Comparison of ENCODE assay signal across 10 cellular contexts in the genomic region with DNA sequence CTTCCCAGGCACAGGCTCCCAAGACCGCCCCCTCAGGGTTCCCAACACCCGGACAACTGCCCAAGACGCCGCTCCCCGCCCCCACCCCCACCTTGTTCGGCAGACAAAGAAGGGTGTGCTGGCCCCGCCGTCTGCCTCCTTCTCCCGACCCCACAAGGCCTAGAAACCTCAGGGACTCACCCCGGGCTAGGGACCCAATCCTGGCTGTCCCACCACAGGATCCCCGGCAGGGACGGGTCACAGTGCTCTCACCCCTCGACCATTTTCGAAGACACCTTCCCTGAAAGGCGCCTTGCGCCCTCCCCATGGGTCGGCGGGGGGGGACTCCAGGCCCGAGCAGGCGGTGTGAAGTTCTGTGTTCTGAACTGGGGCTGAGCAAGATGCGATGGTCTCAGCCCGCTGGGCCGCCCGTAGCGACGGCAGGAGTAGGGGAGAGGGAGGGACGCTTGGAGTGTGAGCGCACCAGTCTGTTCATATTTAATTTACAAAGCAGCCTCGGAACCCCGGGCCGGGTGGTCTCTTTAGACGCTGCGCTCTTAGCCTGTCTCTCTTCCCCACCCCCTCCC. TPM values are rescaled to one million over a fixed set of nuclear protein-coding genes. Genes with fewer than 3 reads are reported as not detected.
DNase-seq lines count a peak whose midpoint lies in the region; ATAC-seq and TF ChIP-seq lines count a peak whose summit lies in the region.
"Had no signal": no experiment of that assay in that cellular context is flagged by ENCODE, and none has a peak within 500 bp of the region (broad histone marks: within the 10 kb centered on the region; RNA-seq: fewer than 3 reads in every experiment).

No MANE protein-coding gene starts in this region.

- 13 to 16% methylated on average over 17 to 19 of the region's 33 CpGs for WGBS in thyroid gland, 2 donors

- no peak for TF ChIP-seq CTCF in chondrocyte (IDR thresholded peaks at IDR 0.05)
- no peak for TF ChIP-seq CTCF in neural crest cell (conservative IDR thresholded peaks at IDR 0.05)
- TF ChIP-seq CTCF in thyroid gland (IDR thresholded peaks at IDR 0.05) = no peak

- H3K36me3 ChIP-seq in HUES6 (ENCODE audit: control insufficient read depth, insufficient read depth, low read length) (no peaks in the 10 kb centered on the region), thyroid gland (no peaks in the 10 kb centered on the region)
- H3K36me3 ChIP-seq: left lung had no signal

- H3K9me3 ChIP-seq in HUES6 (ENCODE audit: control insufficient read depth, insufficient read depth, low read depth, low read length) (peaks cover 6% of the 10 kb centered on the region; the same call in 1 of the 2 replicates), thyroid gland (no peaks in the 10 kb centered on the region)
- H3K9me3 ChIP-seq: left lung had no signal

- H3K36me3 Mint-ChIP-seq in chondrocyte (ENCODE audit: low read depth) (peaks cover 2% of the 10 kb centered on the region), neural crest cell (ENCODE audit: low read depth) (peaks cover 5% of the 10 kb centered on the region)
- no peaks in the 10 kb centered on the region for H3K36me3 Mint-ChIP-seq in activated T-helper 2 cell treated with anti-CD3 and anti-CD28 coated beads, Interferon-gamma antibody, Interleukin-2, Interleukin-4, amounts not matched to agents 10 μg/mL and 5 μg/mL and 100 μg/mL, durations not matched to agents 14 hours and 24 hours and 36 hours (ENCODE audit: low read depth)

- TF ChIP-seq POLR2A in thyroid gland (IDR thresholded peaks at IDR 0.05) = no peak

- H3K4me1 Mint-ChIP-seq in chondrocyte (ENCODE audit: low read depth) (peaks cover 32% of the 10 kb centered on the region), neural crest cell (peaks cover 38% of the 10 kb centered on the region)
- H3K4me1 Mint-ChIP-seq in activated T-helper 2 cell treated with anti-CD3 and anti-CD28 coated beads, Interferon-gamma antibody, Interleukin-2, Interleukin-4, amounts not matched to agents 10 μg/mL and 5 μg/mL and 100 μg/mL, durations not matched to agents 14 hours and 24 hours and 36 hours (ENCODE audit: low read depth) = peaks cover 5% of the 10 kb centered on the region

- peaks cover 37% of the 10 kb centered on the region for H3K27me3 Mint-ChIP-seq in chondrocyte (ENCODE audit: low read depth)
- peaks cover 82% of the 10 kb centered on the region for H3K27me3 Mint-ChIP-seq in neural crest cell (ENCODE audit: low read depth)
- H3K27me3 Mint-ChIP-seq in activated T-helper 2 cell treated with anti-CD3 and anti-CD28 coated beads, Interferon-gamma antibody, Interleukin-2, Interleukin-4, amounts not matched to agents 10 μg/mL and 5 μg/mL and 100 μg/mL, durations not matched to agents 14 hours and 24 hours and 36 hours (ENCODE audit: low read depth) = peaks cover 71% of the 10 kb centered on the region

- intact Hi-C loops in activated T-helper 2 cell treated with anti-CD3 and anti-CD28 coated beads, Interferon-gamma antibody, Interleukin-2, Interleukin-4, amounts not matched to agents 10 μg/mL and 5 μg/mL and 100 μg/mL, durations not matched to agents 14 hours and 24 hours and 36 hours (cut with micrococcal nuclease) = loop anchor here (5.0 kb wide), 3 partner anchors 157 to 193 kb away; no protein-coding TSS in a partner anchor
- intact Hi-C loops in thyroid gland (cut with DNase I) = loop anchor here (2.0 kb wide), 1 partner anchor 174 kb away; no protein-coding TSS in a partner anchor

- H3K4me3 Mint-ChIP-seq in chondrocyte (ENCODE audit: unreplicated experiment) = peak overlapping the region; percentile 68
- H3K4me3 Mint-ChIP-seq in neural crest cell = peak overlapping the region; percentile 84
- no peak overlapping the region for H3K4me3 Mint-ChIP-seq in activated T-helper 2 cell treated with anti-CD3 and anti-CD28 coated beads, Interferon-gamma antibody, Interleukin-2, Interleukin-4, amounts not matched to agents 10 μg/mL and 5 μg/mL and 100 μg/mL, durations not matched to agents 14 hours and 24 hours and 36 hours (ENCODE audit: low read depth)
- H3K4me3 Mint-ChIP-seq: activated CD4-positive, alpha-beta T cell treated with anti-CD3 and anti-CD28 coated beads for 36 hours had no signal

- H3K27me3 ChIP-seq in HUES6 (ENCODE audit: control insufficient read depth, insufficient read depth, low read length) (peaks cover 81% of the 10 kb centered on the region), thyroid gland (peaks cover 25% of the 10 kb centered on the region)

- H3K9me3 Mint-ChIP-seq in chondrocyte (ENCODE audit: low read depth) (no peaks in the 10 kb centered on the region), neural crest cell (no peaks in the 10 kb centered on the region)
- H3K9me3 Mint-ChIP-seq in activated T-helper 2 cell treated with anti-CD3 and anti-CD28 coated beads, Interferon-gamma antibody, Interleukin-2, Interleukin-4, amounts not matched to agents 10 μg/mL and 5 μg/mL and 100 μg/mL, durations not matched to agents 14 hours and 24 hours and 36 hours = no peaks in the 10 kb centered on the region

- H3K27ac ChIP-seq in HUES6 (ENCODE audit: low read depth, low read length) (no peak overlapping the region), thyroid gland (no peak overlapping the region)
- H3K27ac ChIP-seq: left lung, skin epidermis had no signal

- peak overlapping the region; percentile 51 for H3K9ac ChIP-seq in HUES6 (ENCODE audit: low read length)

- peaks cover 47% of the 10 kb centered on the region for H3K4me1 ChIP-seq in HUES6 (ENCODE audit: control insufficient read depth, insufficient read depth, low read length)
- H3K4me1 ChIP-seq in thyroid gland = peaks cover 3 to 33% of the 10 kb centered on the region in 2 donors

- DNase-seq in DMS79 (lab: John Stamatoyannopoulos, UW) = peak; percentile 17
- DNase-seq in chondrocyte (ENCODE audit: low spot score) = no peak
- no peak for DNase-seq in neural crest cell (ENCODE audit: low read depth, low spot score)
- no peak for DNase-seq in activated T-helper 2 cell treated with anti-CD3 and anti-CD28 coated beads, Interferon-gamma antibody, Interleukin-2, Interleukin-4, amounts not matched to agents 10 μg/mL and 5 μg/mL and 100 μg/mL, durations not matched to agents 14 hours and 24 hours and 36 hours (ENCODE audit: low spot score)
- DNase-seq in thyroid gland = no peak
- DNase-seq: activated CD4-positive, alpha-beta T cell treated with anti-CD3 and anti-CD28 coated beads for 36 hours had no signal

- H3K27ac Mint-ChIP-seq in chondrocyte (ENCODE audit: unreplicated experiment) = no peak overlapping the region
- H3K27ac Mint-ChIP-seq in neural crest cell (ENCODE audit: unreplicated experiment) = no peak overlapping the region
- H3K27ac Mint-ChIP-seq in activated T-helper 2 cell treated with anti-CD3 and anti-CD28 coated beads, Interferon-gamma antibody, Interleukin-2, Interleukin-4, amounts not matched to agents 10 μg/mL and 5 μg/mL and 100 μg/mL, durations not matched to agents 14 hours and 24 hours and 36 hours = no peak overlapping the region
- H3K27ac Mint-ChIP-seq: activated CD4-positive, alpha-beta T cell treated with anti-CD3 and anti-CD28 coated beads for 36 hours had no signal

- H3K4me3 ChIP-seq in HUES6 (ENCODE audit: low read depth, low read length) (peak overlapping the region; percentile 49), thyroid gland (replicated peaks in 1 of 3) (no peak overlapping the region)

- ATAC-seq in GM21619 (IDR thresholded peaks at IDR 0.05; ENCODE audit: unreplicated experiment) = no peak
- ATAC-seq: activated CD4-positive, alpha-beta T cell treated with anti-CD3 and anti-CD28 coated beads for 36 hours had no signal

RNA-seq across cellular contexts. Expression of a gene that starts 1.5 kb away (rescaled TPM):
- 2.9 to 4.9 TPM (median 3.2 TPM) in 3 replicates for total RNA-seq in chondrocyte
- 9.6 and 10.9 TPM in 2 replicates for total RNA-seq in neural crest cell
- not detected in 2 replicates for total RNA-seq in activated T-helper 2 cell treated with anti-CD3 and anti-CD28 coated beads, Interferon-gamma antibody, Interleukin-2, Interleukin-4, amounts not matched to agents 10 μg/mL and 5 μg/mL and 100 μg/mL, durations not matched to agents 14 hours and 24 hours and 36 hours
- under 1 TPM in 1 of 4 donors, not detected in 3; 0.40 TPM for total RNA-seq in thyroid gland

RNA-seq across cellular contexts. Expression of a gene that starts 44.6 kb away (rescaled TPM):
- total RNA-seq in chondrocyte = 49.6 to 143 TPM (median 53.3 TPM) in 3 replicates
- total RNA-seq in neural crest cell = 1.5 and 2.6 TPM in 2 replicates
- total RNA-seq in activated T-helper 2 cell treated with anti-CD3 and anti-CD28 coated beads, Interferon-gamma antibody, Interleukin-2, Interleukin-4, amounts not matched to agents 10 μg/mL and 5 μg/mL and 100 μg/mL, durations not matched to agents 14 hours and 24 hours and 36 hours = not detected in 2 replicates
- total RNA-seq in thyroid gland = 100 to 1,000 TPM in 2 of 4 donors, 10 to 100 TPM in 2; 90.8 to 151 (median 97.7) TPM
- total RNA-seq: activated CD4-positive, alpha-beta T cell treated with anti-CD3 and anti-CD28 coated beads for 36 hours had no signal

RNA-seq across cellular contexts. Expression of a gene that starts 46.5 kb away (rescaled TPM):
- total RNA-seq in chondrocyte = 0.12 to 0.46 TPM in 2 of 3 replicates, not detected in the other
- not detected in 2 replicates for total RNA-seq in neural crest cell
- not detected in 2 replicates for total RNA-seq in activated T-helper 2 cell treated with anti-CD3 and anti-CD28 coated beads, Interferon-gamma antibody, Interleukin-2, Interleukin-4, amounts not matched to agents 10 μg/mL and 5 μg/mL and 100 μg/mL, durations not matched to agents 14 hours and 24 hours and 36 hours
- total RNA-seq in thyroid gland = under 1 TPM in 2 of 4 donors, not detected in 2; 0.22 to 0.54 TPM
- total RNA-seq: activated CD4-positive, alpha-beta T cell treated with anti-CD3 and anti-CD28 coated beads for 36 hours; left lung had no signal

Comparison
In these comparisons a context has a peak if more than half of its experiments do, and no peak if none do; other contexts are left out.
1. RNA of a gene that starts 44.6 kb away (total RNA-seq): 90.8 to 151 TPM in thyroid gland and 49.6 to 143 TPM in chondrocyte; 1.5 to 2.6 TPM in neural crest cell and not detected in activated T-helper 2 cell treated with anti-CD3 and anti-CD28 coated beads, Interferon-gamma antibody, Interleukin-2, Interleukin-4, amounts not matched to agents 10 μg/mL and 5 μg/mL and 100 μg/mL, durations not matched to agents 14 hours and 24 hours and 36 hours; every median in the first group is over 10 times any median in the second.